13 cellular contexts compared by ENCODE assay signal in genomic region chr11:33052241-33052640, GRCh38.
"Had no signal": no experiment of that assay in that cellular context is flagged by ENCODE, and none has a peak within 500 bp of the region (broad histone marks: within the 10 kb centered on the region; RNA-seq: fewer than 3 reads in every experiment).

No MANE protein-coding gene starts in this region.

- H3K9me3 Mint-ChIP-seq: activated CD4-positive, alpha-beta T cell treated with anti-CD3 and anti-CD28 coated beads, Interleukin-2, amount 10 ng/mL, durations not matched to agents 7 days and 5 days; activated naive CD4-positive, alpha-beta T cell treated with anti-CD3 and anti-CD28 coated beads, Interleukin-2, amount 10 ng/mL, durations not matched to agents 7 days and 5 days; activated T-helper 17 cell treated with anti-CD3 and anti-CD28 coated beads, Interleukin-2, amount 50 U/mL, for 72 hours; effector memory CD8-positive, alpha-beta T cell; mesothelial cell of epicardium; neural crest cell; T-helper 2 cell treated with Interferon-gamma antibody and Interleukin-4, amounts not matched to agents 5 μg/mL and 100 μg/mL, for 36 hours had no signal

- H3K4me1 Mint-ChIP-seq: activated CD4-positive, alpha-beta T cell treated with anti-CD3 and anti-CD28 coated beads, Interleukin-2, amount 10 ng/mL, durations not matched to agents 7 days and 5 days; activated naive CD4-positive, alpha-beta T cell treated with anti-CD3 and anti-CD28 coated beads, Interleukin-2, amount 10 ng/mL, durations not matched to agents 7 days and 5 days; activated T-helper 17 cell treated with anti-CD3 and anti-CD28 coated beads, Interleukin-2, amount 50 U/mL, for 72 hours had no signal

- H3K27ac Mint-ChIP-seq: activated CD4-positive, alpha-beta T cell treated with anti-CD3 and anti-CD28 coated beads, Interleukin-2, amount 10 ng/mL, durations not matched to agents 7 days and 5 days; activated naive CD4-positive, alpha-beta T cell treated with anti-CD3 and anti-CD28 coated beads, Interleukin-2, amount 10 ng/mL, durations not matched to agents 7 days and 5 days; activated T-helper 17 cell treated with anti-CD3 and anti-CD28 coated beads, Interleukin-2, amount 50 U/mL, for 72 hours; effector memory CD8-positive, alpha-beta T cell; mesothelial cell of epicardium; T-helper 2 cell treated with Interferon-gamma antibody and Interleukin-4, amounts not matched to agents 5 μg/mL and 100 μg/mL, for 36 hours had no signal

- H3K27me3 Mint-ChIP-seq: activated CD4-positive, alpha-beta T cell treated with anti-CD3 and anti-CD28 coated beads, Interleukin-2, amount 10 ng/mL, durations not matched to agents 7 days and 5 days; activated naive CD4-positive, alpha-beta T cell treated with anti-CD3 and anti-CD28 coated beads, Interleukin-2, amount 10 ng/mL, durations not matched to agents 7 days and 5 days; activated T-helper 17 cell treated with anti-CD3 and anti-CD28 coated beads, Interleukin-2, amount 50 U/mL, for 72 hours; effector memory CD8-positive, alpha-beta T cell had no signal

- DNase-seq: activated CD4-positive, alpha-beta T cell treated with anti-CD3 and anti-CD28 coated beads, Interleukin-2, amount 10 ng/mL, durations not matched to agents 7 days and 5 days; activated CD8-positive, alpha-beta memory T cell treated with anti-CD3 and anti-CD28 coated beads for 24 hours; activated naive CD4-positive, alpha-beta T cell treated with anti-CD3 and anti-CD28 coated beads, Interleukin-2, amount 10 ng/mL, durations not matched to agents 7 days and 5 days; effector memory CD8-positive, alpha-beta T cell; left ventricle myocardium superior; ovary; stimulated activated CD4-positive, alpha-beta T cell treated with anti-CD3 and anti-CD28 coated beads, Interleukin-4, amount 100 ng/mL, for 1 hour; stomach; thyroid gland had no signal

- H3K4me3 Mint-ChIP-seq: activated CD4-positive, alpha-beta T cell treated with anti-CD3 and anti-CD28 coated beads, Interleukin-2, amount 10 ng/mL, durations not matched to agents 7 days and 5 days; activated naive CD4-positive, alpha-beta T cell treated with anti-CD3 and anti-CD28 coated beads, Interleukin-2, amount 10 ng/mL, durations not matched to agents 7 days and 5 days; activated T-helper 17 cell treated with anti-CD3 and anti-CD28 coated beads, Interleukin-2, amount 50 U/mL, for 72 hours; effector memory CD8-positive, alpha-beta T cell; mesothelial cell of epicardium; neural crest cell; T-helper 2 cell treated with Interferon-gamma antibody and Interleukin-4, amounts not matched to agents 5 μg/mL and 100 μg/mL, for 36 hours had no signal
